In the genomic region with DNA sequence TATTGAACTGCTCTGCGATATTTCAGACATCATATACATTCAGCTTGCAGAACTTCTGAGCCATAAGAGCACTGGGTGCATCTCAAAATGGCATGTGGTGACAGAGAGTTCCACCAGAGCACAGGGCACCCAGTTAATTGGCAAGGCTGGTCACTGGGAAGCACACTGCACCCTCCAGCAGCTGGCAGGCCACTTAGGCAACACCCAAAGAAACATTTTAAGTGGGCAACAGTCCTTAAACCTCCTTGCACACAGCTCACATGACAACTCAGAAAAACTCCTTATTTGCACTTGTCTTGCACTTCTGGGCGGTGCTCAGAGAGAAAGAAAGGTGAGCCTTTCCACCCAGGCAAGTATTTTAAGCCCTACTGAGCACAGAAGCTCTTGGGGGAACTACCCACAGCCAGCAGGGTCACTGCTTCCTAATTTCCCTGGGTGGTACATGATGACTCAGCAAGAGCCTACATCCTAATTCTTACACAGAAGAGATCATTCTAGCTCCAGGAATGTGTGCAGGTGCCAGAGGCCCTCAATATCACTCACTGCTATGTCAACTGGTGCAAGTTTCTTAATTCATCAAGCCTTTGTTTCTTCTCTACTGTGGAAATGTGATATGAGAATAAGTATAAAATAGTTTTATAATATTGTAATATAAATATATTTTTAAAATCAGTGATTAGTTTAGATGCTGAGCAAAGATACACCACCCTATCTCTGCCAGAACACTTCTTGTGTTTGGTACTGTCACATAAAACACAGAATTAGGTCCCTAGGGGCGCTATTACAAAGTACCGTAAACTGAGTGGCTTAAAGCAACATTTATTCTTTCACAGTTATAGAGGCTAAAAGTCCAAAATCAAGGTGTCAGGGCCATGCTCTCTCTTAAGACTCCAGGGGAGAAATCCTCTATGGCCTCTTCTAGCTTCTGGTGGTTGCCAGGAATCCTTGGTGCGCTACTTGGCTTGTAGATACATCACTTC, we compare ENCODE assay signal across 17 cellular contexts.
"Had no signal": no experiment of that assay in that cellular context is flagged by ENCODE, and none has a peak within 500 bp of the region (broad histone marks: within the 10 kb centered on the region; RNA-seq: fewer than 3 reads in every experiment).

No MANE protein-coding gene starts in this region.

- H3K36me3 ChIP-seq: brain microvascular endothelial cell, ovary, sigmoid colon, thoracic aorta had no signal

- FAIRE-seq: endothelial cell of umbilical vein, urothelium cell line had no signal

- H3K4me1 ChIP-seq: foreskin keratinocyte had no signal

- DNase-seq: activated B cell treated with CpG ODN at 0.5 μM for 24 hours; activated CD4-positive, alpha-beta T cell treated with anti-CD3 and anti-CD28 coated beads for 48 hours; activated CD8-positive, alpha-beta T cell treated with anti-CD3 and anti-CD28 coated beads for 36 hours; activated naive CD8-positive, alpha-beta T cell treated with anti-CD3 and anti-CD28 coated beads, Interleukin-2, amount 10 ng/mL, durations not matched to agents 7 days and 5 days; activated T-cell treated with anti-CD3 and anti-CD28 coated beads, Interleukin-2, amount 50 U/mL, for 72 hours; brain microvascular endothelial cell; cortex of kidney; effector CD4-positive, alpha-beta T cell; foreskin keratinocyte; glutamatergic neuron; kidney glomerular epithelial cell; ovary; sigmoid colon; stimulated activated CD4-positive, alpha-beta T cell treated with anti-CD3 and anti-CD28 coated beads, Interleukin-12 subunit alpha, Interleukin-12 subunit beta, amount 100 ng/mL, for 4 hours had no signal

- H3K27me3 ChIP-seq: brain microvascular endothelial cell, foreskin keratinocyte, ovary, sigmoid colon had no signal

- H3K4me3 ChIP-seq: ovary, sigmoid colon, thoracic aorta had no signal

- H3K27ac ChIP-seq: brain microvascular endothelial cell, foreskin keratinocyte, ovary, sigmoid colon, thoracic aorta had no signal

- H3K9me3 ChIP-seq: ovary, sigmoid colon, thoracic aorta had no signal
